In genomic region chr10:69348824-69349541, GRCh38 we compare ENCODE assay signal across 8 cellular contexts.
DNase-seq lines count a peak whose midpoint lies in the region; ATAC-seq, FAIRE-seq and TF ChIP-seq lines count a peak whose summit lies in the region.

No MANE protein-coding gene starts in this region.

- CTCF ChIA-PET in H1 (lab: Charles Lee; ENCODE audit: partially characterized antibody) = interaction anchor here (0.6 to 2.4 kb wide), 13 partner anchors 8 to 144 kb away, joined by 3 to 14 read pairs (median 3); no protein-coding TSS in a partner anchor

- no peak for FAIRE-seq in H1 (lab: Jason Lieb, UNC)

- no peak overlapping the region; a peak in 1 of 7 replicates for H3K9ac ChIP-seq in H1 (replicated peaks in 1 of 4; ENCODE audit: extremely low read depth in 1 of 4, low read depth in 3 of 4, low read length in 3 of 4)

- peaks cover 2% of the 10 kb centered on the region; the same call in 1 of the 2 replicates for H3K79me1 ChIP-seq in H1 (ENCODE audit: low read depth, low read length)

- H3K23ac ChIP-seq in H1 (ENCODE audit: insufficient read length) = no peak overlapping the region

- H3K18ac ChIP-seq in H1 (ENCODE audit: extremely low read depth, low read length) = peak overlapping the region; percentile 42; the same call in 1 of the 2 replicates

- H4K5ac ChIP-seq in H1 (ENCODE audit: insufficient read length, low read depth, low read length) = no peak overlapping the region

- no peak overlapping the region for H2AK5ac ChIP-seq in H1 (ENCODE audit: low read depth, low read length)

- H2BK15ac ChIP-seq in H1 (ENCODE audit: low read length) = peak overlapping the region; percentile 40; the same call in 1 of the 2 replicates

- peaks cover 0 to 75% of the 10 kb centered on the region in 2 experiments; a peak in 2 of 4 replicates for H3K79me2 ChIP-seq in H1 (ENCODE audit: control insufficient read depth in 1 of 2, insufficient read depth in 2 of 2, low read length in 2 of 2)

- H3K27me3 ChIP-seq in H1 (replicated peaks in 1 of 4; ENCODE audit: control insufficient read depth in 3 of 4, extremely low read depth in 1 of 4, insufficient read depth in 3 of 4, low read length in 3 of 4) (no peaks in the 10 kb centered on the region), neutrophil (no peaks in the 10 kb centered on the region)

- H2BK5ac ChIP-seq in H1 (ENCODE audit: low read depth, low read length) = no peak overlapping the region

- no peak overlapping the region for H2BK20ac ChIP-seq in H1 (ENCODE audit: low read length)

- no peak for TF ChIP-seq CTCF in AG09319 (IDR thresholded peaks at IDR 0.05; ENCODE audit: low read depth, low read length)
- no peak for TF ChIP-seq CTCF in H1 (IDR thresholded peaks at IDR 0.05; ENCODE audit: control extremely low read depth in 1 of 3, insufficient read depth in 1 of 3, low read depth in 1 of 3, low read length in 3 of 3)
- TF ChIP-seq CTCF in neutrophil (IDR thresholded peaks at IDR 0.05) = no peak

- no peak overlapping the region for H2BK12ac ChIP-seq in H1 (ENCODE audit: low read depth, low read length)

- H2AFZ ChIP-seq in H1 (ENCODE audit: low read length) = no peak overlapping the region

- ATAC-seq in HG02840 (IDR thresholded peaks at IDR 0.05; ENCODE audit: low FRiP score, unreplicated experiment) (no peak), HG02610 (IDR thresholded peaks at IDR 0.05; ENCODE audit: unreplicated experiment) (no peak)

- peaks cover 12 to 24% (median 19%) of the 10 kb centered on the region in 4 experiments for H3K4me1 ChIP-seq in H1 (replicated peaks in 1 of 4; ENCODE audit: control insufficient read depth in 3 of 4, insufficient read depth in 4 of 4, low read length in 3 of 4)
- peaks cover 62 to 66% of the 10 kb centered on the region in 2 experiments for H3K4me1 ChIP-seq in neutrophil (ENCODE audit: control insufficient read depth in 1 of 2, insufficient read depth in 1 of 2, low read depth in 1 of 2, low read length in 1 of 2)

- no peaks in the 10 kb centered on the region for H3K23me2 ChIP-seq in H1 (ENCODE audit: low read depth, low read length)

- H3K27ac ChIP-seq in H1 (ENCODE audit: low read depth, low read length) = no peak overlapping the region
- H3K27ac ChIP-seq in neutrophil = peak overlapping the region; percentile 84

- WGBS in H1 (ENCODE audit: extremely low coverage in 1 of 2, insufficient coverage in 1 of 2, insufficient read length in 1 of 2, insufficient replicate concordance in 2 of 2, low coverage in 1 of 2, low lambda C conversion rate in 2 of 2, missing lambda C conversion rate in 1 of 2), 2 experiments = 88% methylated on average over 10 of the region's 10 CpGs; no CpG with 5 or more reads in 1 of the 2 experiments

- no peaks in the 10 kb centered on the region for H4K20me1 ChIP-seq in H1 (replicated peaks in 1 of 2; ENCODE audit: control insufficient read depth in 1 of 2, insufficient read depth in 2 of 2, low read length in 2 of 2)

- no peak for TF ChIP-seq EP300 in H1 (IDR thresholded peaks at IDR 0.05; ENCODE audit: borderline replicate concordance in 1 of 2, low read depth in 2 of 2, low read length in 2 of 2)

- H3K4me3 ChIP-seq in H1 (ENCODE audit: extremely low read depth in 1 of 4, insufficient read depth in 2 of 4, low read depth in 3 of 4, low read length in 4 of 4) (no peak overlapping the region), neutrophil (ENCODE audit: low read depth in 1 of 2, low read length in 1 of 2) (peak overlapping the region; percentile 7 to 39)

- no peak overlapping the region for H4K91ac ChIP-seq in H1 (replicated peaks; ENCODE audit: insufficient read length, low read length)

- no peak for TF ChIP-seq RAD21 in H1 (IDR thresholded peaks at IDR 0.05 in 1 of 2, conservative IDR thresholded peaks at IDR 0.05 in 1 of 2; ENCODE audit: low read depth in 2 of 2, low read length in 2 of 2)

- H4K8ac ChIP-seq in H1 (ENCODE audit: extremely low read depth, insufficient read depth, low read length) = no peak overlapping the region

- no peak overlapping the region for H3K56ac ChIP-seq in H1 (replicated peaks; ENCODE audit: insufficient read length, low read depth, low read length)

- no peak overlapping the region for H3K4me2 ChIP-seq in H1 (ENCODE audit: insufficient read depth in 1 of 2, low read depth in 2 of 2, low read length in 2 of 2)

- peak; percentile 88 for DNase-seq in AG09319 (ENCODE audit: extremely low read depth, low read depth)
- peak; percentile 37 for DNase-seq in HT-29 (ENCODE audit: low spot score)
- peak; percentile 87 for DNase-seq in RPMI7951 (ENCODE audit: low read depth)
- no peak for DNase-seq in H1 (ENCODE audit: low read depth in 1 of 2, low spot score in 2 of 2)
- DNase-seq in NCI-H1048 (lab: John Stamatoyannopoulos, UW) = no peak

- no peak for TF ChIP-seq POLR2A in H1 (IDR thresholded peaks at IDR 0.05; ENCODE audit: control extremely low read depth in 1 of 2, low read depth in 2 of 2, low read length in 2 of 2)

- H3K14ac ChIP-seq in H1 (ENCODE audit: insufficient read length) = no peak overlapping the region

- H2BK120ac ChIP-seq in H1 (replicated peaks; ENCODE audit: low read depth, low read length) = no peak overlapping the region

- H3K4ac ChIP-seq in H1 (replicated peaks; ENCODE audit: insufficient read length, low read depth, low read length) = no peak overlapping the region

- peaks cover 0 to 7% (median 2%) of the 10 kb centered on the region in 4 experiments; a peak in 5 of 8 replicates for H3K36me3 ChIP-seq in H1 (ENCODE audit: control insufficient read depth in 2 of 4, insufficient read depth in 4 of 4, low read length in 3 of 4)
- H3K36me3 ChIP-seq in neutrophil = peaks cover 7% of the 10 kb centered on the region

- POLR2A ChIA-PET in H1 (lab: Charles Lee; ENCODE audit: partially characterized antibody) = interaction anchor here (0.9 to 1.5 kb wide), 4 partner anchors 11 to 57 kb away, joined by 3 to 5 read pairs (median 4); no protein-coding TSS in a partner anchor

- H3K9me3 ChIP-seq in H1 (ENCODE audit: insufficient read depth in 2 of 2, low read depth in 1 of 2, low read length in 1 of 2) = no peaks in the 10 kb centered on the region
- no peaks in the 10 kb centered on the region for H3K9me3 ChIP-seq in neutrophil

TF ChIP-seq in H1, 55 proteins besides CTCF, POLR2A, EP300 and RAD21:
- TF ChIP-seq CBX5 (IDR thresholded peaks at IDR 0.05; ENCODE audit: low read depth, low read length) (no peak), ASH2L (IDR thresholded peaks at IDR 0.05; ENCODE audit: low read length) (no peak), HDAC6 (IDR thresholded peaks at IDR 0.05; ENCODE audit: low read depth, low read length) (no peak), BACH1 (IDR thresholded peaks at IDR 0.05; ENCODE audit: low read length) (no peak), KDM5A (IDR thresholded peaks at IDR 0.05; ENCODE audit: low read length) (no peak), CBX8 (IDR thresholded peaks at IDR 0.05; ENCODE audit: borderline replicate concordance, low read depth, low read length) (no peak), ZNF274 (IDR thresholded peaks at IDR 0.05; ENCODE audit: borderline replicate concordance, extremely low read depth, low read length) (no peak), CHD1 (IDR thresholded peaks at IDR 0.05; ENCODE audit: low read depth, low read length) (no peak), PHF8 (conservative IDR thresholded peaks at IDR 0.05; ENCODE audit: low read depth, low read length) (no peak), EZH2 (IDR thresholded peaks at IDR 0.05; ENCODE audit: low read depth, low read length, severe bottlenecking) (no peak), ATF3 (IDR thresholded peaks at IDR 0.05; ENCODE audit: insufficient read depth, low read depth, low read length) (no peak), NRF1 (IDR thresholded peaks at IDR 0.05; ENCODE audit: low read depth, low read length) (no peak), SAP30 (IDR thresholded peaks at IDR 0.05; ENCODE audit: insufficient read depth, insufficient replicate concordance, low read length) (no peak), TCF12 (IDR thresholded peaks at IDR 0.05; ENCODE audit: low read depth, low read length) (no peak), POLR2AphosphoS5 (IDR thresholded peaks at IDR 0.05; ENCODE audit: low read depth, low read length) (no peak)

Comparison
In these comparisons a context has a peak if more than half of its experiments do, and no peak if none do; other contexts are left out.
1. DNase-seq: peak in AG09319 (single experiment), HT-29 (single experiment) and RPMI7951 (single experiment); none in H1 (0 of 2) and NCI-H1048 (single experiment).
2. H3K4me3 ChIP-seq: peak in neutrophil (2 of 2); none in H1 (0 of 4).